8 cellular contexts compared by ENCODE assay signal in genomic region chr7:129434172-129434845, GRCh38. TPM values are rescaled to one million over a fixed set of nuclear protein-coding genes. Genes with fewer than 3 reads are reported as not detected.
DNase-seq lines count a peak whose midpoint lies in the region; ATAC-seq and TF ChIP-seq lines count a peak whose summit lies in the region.

TSS of gene STRIP2 (plus strand) at chr7:129434432. CDS start at chr7:129434473, 41 bp downstream.

- peak within 1 kb of the TSS; percentile 90 for H3K4me3 Mint-ChIP-seq in activated CD4-positive, alpha-beta T cell treated with anti-CD3 and anti-CD28 coated beads for 36 hours

- no peaks in the 10 kb centered on the region for H3K9me3 Mint-ChIP-seq in activated CD4-positive, alpha-beta T cell treated with anti-CD3 and anti-CD28 coated beads for 36 hours (ENCODE audit: low read depth)

- DNase-seq in C1 segment of cervical spinal cord (lab: John Stamatoyannopoulos, UW) (peak; percentile 56 to 93 (median 84)), NCI-H510A treated with DMSO at 0.1 percent for 48 hours (lab: John Stamatoyannopoulos, UW) (peak; percentile 73), choroid plexus epithelial cell (ENCODE audit: low read depth) (peak; percentile 77), left kidney (ENCODE audit: low read depth, low spot score) (peak; percentile 97)
- DNase-seq in activated CD4-positive, alpha-beta T cell treated with anti-CD3 and anti-CD28 coated beads for 36 hours = peak; percentile 96
- DNase-seq in stimulated activated CD4-positive, alpha-beta T cell treated with anti-CD3 and anti-CD28 coated beads, Interleukin-1b, Interleukin-23, amount 100 ng/mL, for 48 hours = peak; percentile 91

- peak within 1 kb of the TSS; percentile 91 for H3K27ac Mint-ChIP-seq in activated CD4-positive, alpha-beta T cell treated with anti-CD3 and anti-CD28 coated beads for 36 hours

- H3K4me3 ChIP-seq in choroid plexus epithelial cell (ENCODE audit: low read depth, low read length) = peak within 1 kb of the TSS; percentile 87

- ATAC-seq in GM19324 (IDR thresholded peaks at IDR 0.05; ENCODE audit: low FRiP score, unreplicated experiment) (peak; percentile 96), HG03457 (IDR thresholded peaks at IDR 0.05; ENCODE audit: unreplicated experiment) (peak; percentile 91)
- peak; percentile 80 for ATAC-seq in activated CD4-positive, alpha-beta T cell treated with anti-CD3 and anti-CD28 coated beads for 36 hours

- POLR2A ChIA-PET in activated CD4-positive, alpha-beta T cell treated with anti-CD3 and anti-CD28 coated beads for 36 hours (lab: Charles Lee) = interaction anchor here (1.0 to 1.6 kb wide), 3 partner anchors 9 to 516 kb away, joined by 3 to 12 read pairs (median 4); no protein-coding TSS in a partner anchor

- H3K27me3 Mint-ChIP-seq in activated CD4-positive, alpha-beta T cell treated with anti-CD3 and anti-CD28 coated beads for 36 hours = peaks cover 7% of the 10 kb centered on the region

- intact Hi-C loops in activated CD4-positive, alpha-beta T cell treated with anti-CD3 and anti-CD28 coated beads for 36 hours (cut with DNase I, micrococcal nuclease) = loop anchor here (1.0 to 10.0 kb wide), 16 partner anchors 30 to 980 kb away; partner anchors contain the start of genes CALU (in 1 of the 2), HILPDA (in 1 of the 2), NRF1 (in 1 of the 2) and SMKR1 (in 1 of the 2)

- CTCF ChIA-PET in activated CD4-positive, alpha-beta T cell treated with anti-CD3 and anti-CD28 coated beads for 36 hours (lab: Charles Lee) = interaction anchor here (0.6 to 5.0 kb wide), 13 partner anchors 9 to 396 kb away, joined by 3 to 46 read pairs (median 4); no protein-coding TSS in a partner anchor

- no peak for TF ChIP-seq CTCF in choroid plexus epithelial cell (conservative IDR thresholded peaks at IDR 0.05; ENCODE audit: low read depth, low read length)

- peaks cover 34% of the 10 kb centered on the region for H3K4me1 Mint-ChIP-seq in activated CD4-positive, alpha-beta T cell treated with anti-CD3 and anti-CD28 coated beads for 36 hours

- H3K36me3 Mint-ChIP-seq in activated CD4-positive, alpha-beta T cell treated with anti-CD3 and anti-CD28 coated beads for 36 hours (ENCODE audit: low read depth) = peaks cover 24% of the 10 kb centered on the region

RNA-seq across cellular contexts. Expression of gene STRIP2, which starts in this region (rescaled TPM):
- total RNA-seq in activated CD4-positive, alpha-beta T cell treated with anti-CD3 and anti-CD28 coated beads for 36 hours = 10 to 100 TPM; 41.3 to 51.8 TPM

Comparison
In these comparisons a context has a peak if more than half of its experiments do, and no peak if none do; other contexts are left out.
1. Peak in every context shown above with its lines: DNase-seq, ATAC-seq and H3K4me3 ChIP-seq.